In the genomic region with DNA sequence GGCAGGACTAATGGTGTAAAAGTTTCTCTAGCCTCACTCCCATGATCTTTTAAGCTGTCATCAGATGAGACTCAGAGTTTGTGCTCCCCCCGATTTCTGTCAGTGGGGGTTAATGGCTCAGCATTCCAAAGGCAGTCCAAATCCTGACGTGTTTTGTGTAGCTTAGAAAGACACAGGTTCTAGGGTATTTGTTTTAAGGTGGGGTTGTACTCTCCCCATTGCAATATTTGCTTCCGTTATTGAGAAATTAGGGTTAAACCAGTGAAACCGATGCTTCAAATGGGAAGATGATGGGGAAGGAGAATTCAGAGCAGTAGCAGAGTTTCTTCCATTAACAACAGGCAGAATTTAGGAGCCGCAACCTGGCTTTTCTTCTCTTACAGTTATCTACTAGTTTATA, we compare ENCODE assay signal across 1 cellular context.
TF ChIP-seq lines count a peak whose summit lies in the region.

No MANE protein-coding gene starts in this region.

TF ChIP-seq in HepG2, 621 proteins besides CTCF, POLR2A, EP300 and RAD21:
- no peak for TF ChIP-seq ZNF883 (CRISPR knock-in tag; IDR thresholded peaks at IDR 0.05; ENCODE audit: not compliant biosample characterization)
- TF ChIP-seq SIX4 (CRISPR knock-in tag; IDR thresholded peaks at IDR 0.05): no peak
- TF ChIP-seq ATF2 (CRISPR knock-in tag; IDR thresholded peaks at IDR 0.05): no peak
- no peak for TF ChIP-seq ZNF746 (CRISPR knock-in tag; IDR thresholded peaks at IDR 0.05)
- no peak for TF ChIP-seq PRDM4 (CRISPR knock-in tag; IDR thresholded peaks at IDR 0.05; ENCODE audit: borderline replicate concordance)
- no peak for TF ChIP-seq POLR2G (IDR thresholded peaks at IDR 0.05; ENCODE audit: low read depth, low read length)
- no peak for TF ChIP-seq MEF2D (CRISPR knock-in tag; IDR thresholded peaks at IDR 0.05)
- TF ChIP-seq HOXA9 (CRISPR knock-in tag; IDR thresholded peaks at IDR 0.05; ENCODE audit: borderline replicate concordance): no peak
- no peak for TF ChIP-seq CBFB (CRISPR knock-in tag; IDR thresholded peaks at IDR 0.05)
- TF ChIP-seq, protein P1, sequence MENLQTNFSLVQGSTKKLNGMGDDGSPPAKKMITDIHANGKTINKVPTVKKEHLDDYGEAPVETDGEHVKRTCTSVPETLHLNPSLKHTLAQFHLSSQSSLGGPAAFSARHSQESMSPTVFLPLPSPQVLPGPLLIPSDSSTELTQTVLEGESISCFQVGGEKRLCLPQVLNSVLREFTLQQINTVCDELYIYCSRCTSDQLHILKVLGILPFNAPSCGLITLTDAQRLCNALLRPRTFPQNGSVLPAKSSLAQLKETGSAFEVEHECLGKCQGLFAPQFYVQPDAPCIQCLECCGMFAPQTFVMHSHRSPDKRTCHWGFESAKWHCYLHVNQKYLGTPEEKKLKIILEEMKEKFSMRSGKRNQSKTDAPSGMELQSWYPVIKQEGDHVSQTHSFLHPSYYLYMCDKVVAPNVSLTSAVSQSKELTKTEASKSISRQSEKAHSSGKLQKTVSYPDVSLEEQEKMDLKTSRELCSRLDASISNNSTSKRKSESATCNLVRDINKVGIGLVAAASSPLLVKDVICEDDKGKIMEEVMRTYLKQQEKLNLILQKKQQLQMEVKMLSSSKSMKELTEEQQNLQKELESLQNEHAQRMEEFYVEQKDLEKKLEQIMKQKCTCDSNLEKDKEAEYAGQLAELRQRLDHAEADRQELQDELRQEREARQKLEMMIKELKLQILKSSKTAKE (CRISPR knock-in tag; IDR thresholded peaks at IDR 0.05; ENCODE audit: borderline replicate concordance): no peak
- no peak for TF ChIP-seq AHR (CRISPR knock-in tag; IDR thresholded peaks at IDR 0.05)
